Comparison of ENCODE assay signal across 34 cellular contexts in the genomic region with DNA sequence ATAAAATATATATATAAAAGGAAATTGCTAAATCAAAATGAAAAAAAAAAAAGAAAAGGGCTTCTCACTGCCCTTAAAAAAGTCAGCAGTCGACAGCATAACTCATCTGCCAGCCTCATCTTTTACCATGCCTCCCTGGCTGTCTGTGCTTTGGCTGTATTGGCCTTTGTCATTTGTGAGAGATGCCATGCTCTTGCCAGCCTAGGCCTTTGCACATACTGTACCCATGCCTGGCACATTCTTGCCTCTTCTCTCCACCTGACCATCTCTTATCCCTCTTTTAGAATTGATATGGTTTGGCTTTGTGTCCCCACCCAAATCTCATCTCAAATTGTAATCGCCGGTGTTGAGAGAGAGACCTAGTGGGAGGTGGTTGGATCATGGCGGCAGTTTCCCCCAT. TPM values are rescaled to one million over a fixed set of nuclear protein-coding genes. Genes with fewer than 3 reads are reported as not detected.
"Had no signal": no experiment of that assay in that cellular context is flagged by ENCODE, and none has a peak within 500 bp of the region (broad histone marks: within the 10 kb centered on the region; RNA-seq: fewer than 3 reads in every experiment).

No MANE protein-coding gene starts in this region.

- DNase-seq: activated B cell treated with CpG ODN at 0.5 μM for 24 hours; activated CD4-positive, alpha-beta memory T cell treated with anti-CD3 and anti-CD28 coated beads for 36 hours; activated CD4-positive, alpha-beta T cell treated with anti-CD3 and anti-CD28 coated beads for 4 hours; activated CD4-positive, alpha-beta T cell treated with anti-CD3 and anti-CD28 coated beads, Interleukin-2, amount 10 ng/mL, durations not matched to agents 24 days and 14 days; activated CD4-positive, alpha-beta T cell treated with anti-CD3 and anti-CD28 coated beads, Interleukin-2, amount 50 U/mL, for 1 hour; activated CD4-positive, alpha-beta T cell treated with anti-CD3 and anti-CD28 coated beads, Interleukin-2, amount 50 U/mL, for 4 hours; activated CD4-positive, CD25-positive, alpha-beta regulatory T cell treated with anti-CD3 and anti-CD28 coated beads, Interleukin-2, amount 50 U/mL, for 72 hours; activated CD8-positive, alpha-beta memory T cell treated with anti-CD3 and anti-CD28 coated beads, Interleukin-2, amount 50 U/mL, for 4 hours; activated CD8-positive, alpha-beta T cell treated with anti-CD3 and anti-CD28 coated beads for 36 hours; activated effector memory CD4-positive, alpha-beta T cell treated with Interleukin-2 at 50 U/mL for 16 hours; activated gamma-delta T cell; activated naive CD4-positive, alpha-beta T cell treated with anti-CD3 and anti-CD28 coated beads, Interleukin-2, amount 10 ng/mL, durations not matched to agents 7 days and 5 days; activated naive CD4-positive, alpha-beta T cell treated with Interleukin-2 at 50 U/mL for 16 hours; activated naive CD8-positive, alpha-beta T cell treated with anti-CD3 and anti-CD28 coated beads, Interleukin-2, amount 10 ng/mL, durations not matched to agents 7 days and 5 days; activated naive CD8-positive, alpha-beta T cell treated with anti-CD3 and anti-CD28 coated beads, Interleukin-2, amount 50 U/mL, for 24 hours; activated T-cell treated with anti-CD3 and anti-CD28 coated beads for 4 hours; activated T-cell treated with anti-CD3 and anti-CD28 coated beads, Interleukin-2, amount 50 U/mL, for 1 hour; activated T-cell treated with anti-CD3 and anti-CD28 coated beads, Interleukin-2, amount 50 U/mL, for 4 hours; amygdala; anterior cingulate cortex; central memory CD4-positive, alpha-beta T cell; SW 1271; T-helper 1 cell; T-helper 2 cell; T-helper 9 cell had no signal

- H3K9me3 Mint-ChIP-seq: activated B cell treated with CpG ODN at 0.5 μM for 24 hours; activated CD4-positive, alpha-beta memory T cell treated with anti-CD3 and anti-CD28 coated beads for 36 hours; activated CD4-positive, alpha-beta T cell treated with anti-CD3 and anti-CD28 coated beads, Interleukin-2, amount 10 ng/mL, durations not matched to agents 24 days and 14 days; activated CD8-positive, alpha-beta T cell treated with anti-CD3 and anti-CD28 coated beads for 36 hours; activated naive CD4-positive, alpha-beta T cell treated with anti-CD3 and anti-CD28 coated beads, Interleukin-2, amount 10 ng/mL, durations not matched to agents 7 days and 5 days; activated naive CD4-positive, alpha-beta T cell treated with anti-CD3 and anti-CD28 coated beads, Interleukin-2, amount 50 U/mL, for 24 hours; activated naive CD8-positive, alpha-beta T cell treated with anti-CD3 and anti-CD28 coated beads, Interleukin-2, amount 10 ng/mL, durations not matched to agents 7 days and 5 days; activated naive CD8-positive, alpha-beta T cell treated with anti-CD3 and anti-CD28 coated beads, Interleukin-2, amount 50 U/mL, for 24 hours; activated T-cell treated with anti-CD3 and anti-CD28 coated beads, Interleukin-2, amount 50 U/mL, for 4 hours; activated T-helper 2 cell treated with anti-CD3 and anti-CD28 coated beads, Interferon-gamma antibody, Interleukin-2, Interleukin-4, amounts not matched to agents 10 μg/mL and 5 μg/mL and 100 μg/mL, durations not matched to agents 14 hours and 24 hours and 36 hours; brain; T-helper 1 cell treated with Interleukin-12 subunit alpha and Interleukin-12 subunit beta and Interleukin-4 antibody, amounts not matched to agents 30 μg/mL and 1 μg/mL, for 36 hours; T-helper 2 cell treated with Interferon-gamma antibody and Interleukin-4, amounts not matched to agents 5 μg/mL and 100 μg/mL, for 36 hours had no signal

- H3K36me3 Mint-ChIP-seq: activated CD4-positive, alpha-beta memory T cell treated with anti-CD3 and anti-CD28 coated beads for 36 hours; activated naive CD4-positive, alpha-beta T cell treated with anti-CD3 and anti-CD28 coated beads, Interleukin-2, amount 10 ng/mL, durations not matched to agents 7 days and 5 days; activated naive CD4-positive, alpha-beta T cell treated with anti-CD3 and anti-CD28 coated beads, Interleukin-2, amount 50 U/mL, for 24 hours; activated naive CD8-positive, alpha-beta T cell treated with anti-CD3 and anti-CD28 coated beads, Interleukin-2, amount 10 ng/mL, durations not matched to agents 7 days and 5 days; brain had no signal

- H3K36me3 ChIP-seq: ascending aorta, cardiac muscle cell had no signal

- H3K27ac Mint-ChIP-seq: activated B cell treated with CpG ODN at 0.5 μM for 24 hours; activated CD4-positive, alpha-beta memory T cell treated with anti-CD3 and anti-CD28 coated beads for 36 hours; activated CD4-positive, alpha-beta T cell treated with anti-CD3 and anti-CD28 coated beads, Interleukin-2, amount 10 ng/mL, durations not matched to agents 24 days and 14 days; activated CD8-positive, alpha-beta T cell treated with anti-CD3 and anti-CD28 coated beads for 36 hours; activated naive CD4-positive, alpha-beta T cell treated with anti-CD3 and anti-CD28 coated beads, Interleukin-2, amount 10 ng/mL, durations not matched to agents 7 days and 5 days; activated naive CD4-positive, alpha-beta T cell treated with anti-CD3 and anti-CD28 coated beads, Interleukin-2, amount 50 U/mL, for 24 hours; activated naive CD8-positive, alpha-beta T cell; activated naive CD8-positive, alpha-beta T cell treated with anti-CD3 and anti-CD28 coated beads, Interleukin-2, amount 10 ng/mL, durations not matched to agents 7 days and 5 days; activated naive CD8-positive, alpha-beta T cell treated with anti-CD3 and anti-CD28 coated beads, Interleukin-2, amount 50 U/mL, for 24 hours; activated T-helper 2 cell treated with anti-CD3 and anti-CD28 coated beads, Interferon-gamma antibody, Interleukin-2, Interleukin-4, amounts not matched to agents 10 μg/mL and 5 μg/mL and 100 μg/mL, durations not matched to agents 14 hours and 24 hours and 36 hours; T-helper 1 cell treated with Interleukin-12 subunit alpha and Interleukin-12 subunit beta and Interleukin-4 antibody, amounts not matched to agents 30 μg/mL and 1 μg/mL, for 36 hours; T-helper 2 cell treated with Interferon-gamma antibody and Interleukin-4, amounts not matched to agents 5 μg/mL and 100 μg/mL, for 36 hours had no signal

- H3K4me1 ChIP-seq: ascending aorta had no signal

- H3K27me3 Mint-ChIP-seq: activated B cell treated with CpG ODN at 0.5 μM for 24 hours; activated CD4-positive, alpha-beta T cell treated with anti-CD3 and anti-CD28 coated beads, Interleukin-2, amount 10 ng/mL, durations not matched to agents 24 days and 14 days; activated naive CD4-positive, alpha-beta T cell treated with anti-CD3 and anti-CD28 coated beads, Interleukin-2, amount 10 ng/mL, durations not matched to agents 7 days and 5 days had no signal

- ATAC-seq: activated CD8-positive, alpha-beta T cell treated with anti-CD3 and anti-CD28 coated beads for 36 hours; activated naive CD8-positive, alpha-beta T cell treated with anti-CD3 and anti-CD28 coated beads, Interleukin-2, amount 50 U/mL, for 24 hours; activated T-cell treated with anti-CD3 and anti-CD28 coated beads, Interleukin-2, amount 50 U/mL, for 4 hours had no signal

- H3K4me3 Mint-ChIP-seq: activated B cell treated with CpG ODN at 0.5 μM for 24 hours; activated CD4-positive, alpha-beta memory T cell treated with anti-CD3 and anti-CD28 coated beads for 36 hours; activated CD4-positive, alpha-beta T cell treated with anti-CD3 and anti-CD28 coated beads, Interleukin-2, amount 10 ng/mL, durations not matched to agents 24 days and 14 days; activated CD8-positive, alpha-beta T cell treated with anti-CD3 and anti-CD28 coated beads for 36 hours; activated naive CD4-positive, alpha-beta T cell treated with anti-CD3 and anti-CD28 coated beads, Interleukin-2, amount 10 ng/mL, durations not matched to agents 7 days and 5 days; activated naive CD4-positive, alpha-beta T cell treated with anti-CD3 and anti-CD28 coated beads, Interleukin-2, amount 50 U/mL, for 24 hours; activated naive CD8-positive, alpha-beta T cell; activated naive CD8-positive, alpha-beta T cell treated with anti-CD3 and anti-CD28 coated beads, Interleukin-2, amount 10 ng/mL, durations not matched to agents 7 days and 5 days; activated naive CD8-positive, alpha-beta T cell treated with anti-CD3 and anti-CD28 coated beads, Interleukin-2, amount 50 U/mL, for 24 hours; activated T-cell treated with anti-CD3 and anti-CD28 coated beads, Interleukin-2, amount 50 U/mL, for 4 hours; brain; T-helper 1 cell treated with Interleukin-12 subunit alpha and Interleukin-12 subunit beta and Interleukin-4 antibody, amounts not matched to agents 30 μg/mL and 1 μg/mL, for 36 hours; T-helper 2 cell treated with Interferon-gamma antibody and Interleukin-4, amounts not matched to agents 5 μg/mL and 100 μg/mL, for 36 hours had no signal

- H3K9me3 ChIP-seq: ascending aorta had no signal

- H3K27me3 ChIP-seq: ascending aorta, cardiac muscle cell had no signal

- H3K27ac ChIP-seq: ascending aorta, cardiac muscle cell, VCaP had no signal

- H3K4me3 ChIP-seq: ascending aorta, cardiac muscle cell had no signal

- H3K4me1 Mint-ChIP-seq: activated B cell treated with CpG ODN at 0.5 μM for 24 hours; activated CD4-positive, alpha-beta T cell treated with anti-CD3 and anti-CD28 coated beads, Interleukin-2, amount 10 ng/mL, durations not matched to agents 24 days and 14 days; activated naive CD4-positive, alpha-beta T cell treated with anti-CD3 and anti-CD28 coated beads, Interleukin-2, amount 10 ng/mL, durations not matched to agents 7 days and 5 days; activated naive CD4-positive, alpha-beta T cell treated with anti-CD3 and anti-CD28 coated beads, Interleukin-2, amount 50 U/mL, for 24 hours; activated naive CD8-positive, alpha-beta T cell treated with anti-CD3 and anti-CD28 coated beads, Interleukin-2, amount 10 ng/mL, durations not matched to agents 7 days and 5 days; activated naive CD8-positive, alpha-beta T cell treated with anti-CD3 and anti-CD28 coated beads, Interleukin-2, amount 50 U/mL, for 24 hours had no signal

RNA-seq across cellular contexts. Expression of gene DIRAS3, which starts 37.1 kb away (rescaled TPM):
- total RNA-seq: activated B cell treated with CpG ODN at 0.5 μM for 24 hours; activated CD4-positive, alpha-beta memory T cell treated with anti-CD3 and anti-CD28 coated beads for 36 hours; activated CD4-positive, alpha-beta T cell treated with anti-CD3 and anti-CD28 coated beads, Interleukin-2, amount 10 ng/mL, durations not matched to agents 24 days and 14 days; activated naive CD8-positive, alpha-beta T cell treated with anti-CD3 and anti-CD28 coated beads, Interleukin-2, amount 10 ng/mL, durations not matched to agents 7 days and 5 days; activated T-cell treated with anti-CD3 and anti-CD28 coated beads, Interleukin-2, amount 50 U/mL, for 4 hours had no signal
